13 cellular contexts compared by ENCODE assay signal in genomic region chr16:21284414-21284813, GRCh38. TPM values are rescaled to one million over a fixed set of nuclear protein-coding genes. Genes with fewer than 3 reads are reported as not detected.
DNase-seq lines count a peak whose midpoint lies in the region; ATAC-seq, FAIRE-seq and TF ChIP-seq lines count a peak whose summit lies in the region.
"Had no signal": no experiment of that assay in that cellular context is flagged by ENCODE, and none has a peak within 500 bp of the region (broad histone marks: within the 10 kb centered on the region; RNA-seq: fewer than 3 reads in every experiment).

No MANE protein-coding gene starts in this region.

- POLR2A ChIA-PET in A549 (lab: Yijun Ruan, JAX): interaction anchor here (0.7 to 1.6 kb wide), 3 partner anchors 17 to 96 kb away, joined by 3 to 8 read pairs (median 4); no protein-coding TSS in a partner anchor
- POLR2A ChIA-PET in naive thymus-derived CD8-positive, alpha-beta T cell (lab: Charles Lee): no interaction called here

- no peaks in the 10 kb centered on the region for H3K79me2 ChIP-seq in astrocyte (ENCODE audit: insufficient read depth, low read length)

- peak overlapping the region; percentile 81 for H3K4me3 Mint-ChIP-seq in astrocyte (ENCODE audit: unreplicated experiment)
- peak overlapping the region in 7 of 10 donors; percentile 7 to 75 (median 33) for H3K4me3 Mint-ChIP-seq in naive thymus-derived CD8-positive, alpha-beta T cell

- CTCF ChIA-PET in A549 (lab: Yijun Ruan, JAX): interaction anchor here (0.6 to 10.8 kb wide), 11 partner anchors 9 to 1073 kb away, joined by 3 to 160 read pairs (median 4); no protein-coding TSS in a partner anchor

- no peak for DNase-seq in A549 (ENCODE audit: low read depth in 1 of 2, low spot score in 1 of 2)
- no peak for DNase-seq in H7
- DNase-seq in astrocyte (ENCODE audit: low read depth): no peak
- DNase-seq in naive thymus-derived CD8-positive, alpha-beta T cell: no peak
- no peak for DNase-seq in left colon
- no peak for DNase-seq in COR-L47 (lab: John Stamatoyannopoulos, UW)
- no peak for DNase-seq in KG1 (lab: John Stamatoyannopoulos, UW)
- DNase-seq: GDM1, kidney, PC-3 had no signal

- no peaks in the 10 kb centered on the region for H4K20me1 ChIP-seq in astrocyte (ENCODE audit: insufficient read depth, low read length)

- H3K36me3 ChIP-seq in H7 (replicated peaks; ENCODE audit: control insufficient read depth, insufficient read depth, low read length) (no peaks in the 10 kb centered on the region), astrocyte (ENCODE audit: insufficient read depth, low read length) (no peaks in the 10 kb centered on the region)

- H3K4me3 ChIP-seq in A549 (peak overlapping the region; percentile 50), H7 (ENCODE audit: insufficient read depth, low read depth, low read length) (peak overlapping the region; percentile 65), astrocyte (ENCODE audit: insufficient read depth, low read depth, low read length) (no peak overlapping the region)

- no peak overlapping the region for H3K27ac Mint-ChIP-seq in astrocyte (ENCODE audit: unreplicated experiment)
- no peak overlapping the region for H3K27ac Mint-ChIP-seq in naive thymus-derived CD8-positive, alpha-beta T cell
- H3K27ac Mint-ChIP-seq: activated naive CD8-positive, alpha-beta T cell treated with anti-CD3 and anti-CD28 coated beads, Interleukin-2, amount 10 ng/mL, durations not matched to agents 7 days and 5 days had no signal

- H3K36me3 Mint-ChIP-seq in astrocyte (ENCODE audit: low read depth, unreplicated experiment): no peaks in the 10 kb centered on the region
- peaks cover 0 to 6% (median 2%) of the 10 kb centered on the region in 3 donors for H3K36me3 Mint-ChIP-seq in naive thymus-derived CD8-positive, alpha-beta T cell
- H3K36me3 Mint-ChIP-seq: activated naive CD8-positive, alpha-beta T cell treated with anti-CD3 and anti-CD28 coated beads, Interleukin-2, amount 10 ng/mL, durations not matched to agents 7 days and 5 days had no signal

- H2AFZ ChIP-seq in astrocyte (ENCODE audit: low read depth, low read length): no peak overlapping the region

- H3K4me1 Mint-ChIP-seq in astrocyte (ENCODE audit: low read depth, unreplicated experiment): no peaks in the 10 kb centered on the region
- peaks cover 6 to 11% (median 7%) of the 10 kb centered on the region in 4 donors for H3K4me1 Mint-ChIP-seq in naive thymus-derived CD8-positive, alpha-beta T cell

- peaks cover 4% of the 10 kb centered on the region for H3K9me3 Mint-ChIP-seq in astrocyte (ENCODE audit: unreplicated experiment)
- H3K9me3 Mint-ChIP-seq in naive thymus-derived CD8-positive, alpha-beta T cell: peaks cover 0 to 20% (median 6%) of the 10 kb centered on the region in 9 donors

- H3K9me3 ChIP-seq in A549 (no peaks in the 10 kb centered on the region; the same call in 2 of the 3 replicates), astrocyte (ENCODE audit: insufficient read depth, low read depth, low read length) (no peaks in the 10 kb centered on the region)

- TF ChIP-seq RAD21 in A549 (conservative IDR thresholded peaks at IDR 0.05 in 1 of 2, IDR thresholded peaks at IDR 0.05 in 1 of 2): no peak

- no peak for TF ChIP-seq POLR2A in A549 (IDR thresholded peaks at IDR 0.05; ENCODE audit: low read length)

- ATAC-seq in A549: no peak
- no peak for ATAC-seq in naive thymus-derived CD8-positive, alpha-beta T cell
- ATAC-seq in left colon: no peak
- ATAC-seq in HG03469 (IDR thresholded peaks at IDR 0.05; ENCODE audit: unreplicated experiment): no peak

- H3K27me3 ChIP-seq in H7 (ENCODE audit: control insufficient read depth, insufficient read depth, low read length): no peaks in the 10 kb centered on the region
- H3K27me3 ChIP-seq in astrocyte (ENCODE audit: insufficient read depth, low read length): peaks cover 36% of the 10 kb centered on the region

- no peak for TF ChIP-seq EP300 in A549 (IDR thresholded peaks at IDR 0.05)

- H3K4me1 ChIP-seq in A549 (no peaks in the 10 kb centered on the region), astrocyte (ENCODE audit: insufficient read depth, low read length) (peaks cover 2% of the 10 kb centered on the region)

- no peak overlapping the region for H3K9ac ChIP-seq in astrocyte (ENCODE audit: low read length)

- no peak for FAIRE-seq in A549 (lab: Jason Lieb, UNC)
- FAIRE-seq in astrocyte (lab: Jason Lieb, UNC): no peak
- FAIRE-seq: kidney had no signal

- intact Hi-C loops in left colon (cut with DNase I, micrococcal nuclease): no loop called here

- WGBS in A549 (ENCODE audit: missing lambda C conversion rate): 71% methylated on average over 4 of the region's 4 CpGs

- TF ChIP-seq CTCF in A549 (IDR thresholded peaks at IDR 0.05) (no peak), astrocyte (IDR thresholded peaks at IDR 0.05; ENCODE audit: insufficient read depth, low read depth, low read length) (no peak)

- no peak overlapping the region for H3K27ac ChIP-seq in A549
- no peak overlapping the region for H3K27ac ChIP-seq in astrocyte (ENCODE audit: low read depth, low read length)

- H3K4me2 ChIP-seq in A549 (peak overlapping the region; percentile 73), astrocyte (ENCODE audit: low read length) (peak overlapping the region; percentile 84)

- H3K27me3 Mint-ChIP-seq in astrocyte (ENCODE audit: low read depth, unreplicated experiment): peaks cover 22% of the 10 kb centered on the region
- peaks cover 39 to 76% (median 50%) of the 10 kb centered on the region in 5 donors for H3K27me3 Mint-ChIP-seq in naive thymus-derived CD8-positive, alpha-beta T cell

TF ChIP-seq in A549, 52 proteins besides CTCF, POLR2A, EP300 and RAD21:
- TF ChIP-seq CBX8 (IDR thresholded peaks at IDR 0.05) (no peak), HOXB5 (CRISPR knock-in tag; IDR thresholded peaks at IDR 0.05) (no peak), HDAC2 (IDR thresholded peaks at IDR 0.05) (no peak), EHMT2 (IDR thresholded peaks at IDR 0.05; ENCODE audit: low read depth) (no peak), MAZ (IDR thresholded peaks at IDR 0.05; ENCODE audit: borderline replicate concordance, low read depth, low read length) (no peak), JUN (IDR thresholded peaks at IDR 0.05) (no peak), HEYL (CRISPR knock-in tag; IDR thresholded peaks at IDR 0.05) (no peak), ZSCAN20 (CRISPR knock-in tag; IDR thresholded peaks at IDR 0.05) (no peak), FOSL2 (IDR thresholded peaks at IDR 0.05) (no peak), FOSL2 (CRISPR knock-in tag; IDR thresholded peaks at IDR 0.05) (no peak), FOXS1 (CRISPR knock-in tag; IDR thresholded peaks at IDR 0.05) (no peak), HOXA7 (CRISPR knock-in tag; IDR thresholded peaks at IDR 0.05) (no peak), SMC3 (IDR thresholded peaks at IDR 0.05) (no peak), NPAS2 (CRISPR knock-in tag; IDR thresholded peaks at IDR 0.05; ENCODE audit: borderline replicate concordance) (no peak)
TF ChIP-seq in A549: peak in this region for 0.

RNA-seq across cellular contexts. Expression of gene CRYM, which starts 6.3 kb away (rescaled TPM):
- 3.1 and 3.4 TPM in 2 replicates for polyA plus RNA-seq in A549 (2011; rRNA removed)
- 1.8 and 2.1 TPM in 2 replicates for polyA plus RNA-seq in A549 (2012; cell fraction: cytosol; rRNA removed)
- 3.0 and 3.9 TPM in 2 replicates for polyA plus RNA-seq in A549 (2012; cell fraction: nucleus; rRNA removed)
- 0.94 to 0.98 TPM (median 0.94 TPM) in 3 replicates for polyA plus RNA-seq in A549 (2017; fragmentation: RNase III; extraction: RNeasy Plus Mini Kit Qiagen cat#74134 plus additional on column Dnase treatment)
- 0.73 and 2.1 TPM in 2 replicates for polyA minus RNA-seq in A549 (2011; rRNA and poly(A)+ RNA removed)
- total RNA-seq in H7 (2014; rRNA removed; shearing (Covaris generic)): 7.1 and 7.6 TPM in 2 replicates
- 0.34 and 0.50 TPM in 2 replicates for total RNA-seq in astrocyte
- not detected for total RNA-seq in naive thymus-derived CD8-positive, alpha-beta T cell
- polyA plus RNA-seq in naive thymus-derived CD8-positive, alpha-beta T cell: not detected
- 10 to 100 TPM; 12.9 to 15.7 TPM for total RNA-seq in left colon
- total RNA-seq: activated CD8-positive, alpha-beta memory T cell treated with anti-CD3 and anti-CD28 coated beads for 36 hours; activated naive CD8-positive, alpha-beta T cell treated with anti-CD3 and anti-CD28 coated beads, Interleukin-2, amount 10 ng/mL, durations not matched to agents 7 days and 5 days; PC-3 had no signal

RNA-seq across cellular contexts. Expression of gene ANKS4B, which starts 50.9 kb away (rescaled TPM):
- 1.8 and 2.2 TPM in 2 replicates for polyA plus RNA-seq in A549 (2011; rRNA removed)
- polyA plus RNA-seq in A549 (2012; cell fraction: cytosol; rRNA removed): 0.15 and 0.17 TPM in 2 replicates
- polyA plus RNA-seq in A549 (2012; cell fraction: nucleus; rRNA removed): 0.04 and 0.10 TPM in 2 replicates
- 0.18 to 0.27 TPM (median 0.22 TPM) in 3 replicates for polyA plus RNA-seq in A549 (2017; fragmentation: RNase III; extraction: RNeasy Plus Mini Kit Qiagen cat#74134 plus additional on column Dnase treatment)
- 2.3 and 2.9 TPM in 2 replicates for polyA minus RNA-seq in A549 (2011; rRNA and poly(A)+ RNA removed)
- total RNA-seq in H7 (2014; rRNA removed; shearing (Covaris generic)): not detected in 2 replicates
- total RNA-seq in astrocyte: not detected in 2 replicates
- total RNA-seq in naive thymus-derived CD8-positive, alpha-beta T cell: not detected
- polyA plus RNA-seq in naive thymus-derived CD8-positive, alpha-beta T cell: not detected
- total RNA-seq in left colon: 10 to 100 TPM; 47.2 to 56.1 TPM
- total RNA-seq: activated CD8-positive, alpha-beta memory T cell treated with anti-CD3 and anti-CD28 coated beads for 36 hours; activated naive CD8-positive, alpha-beta T cell treated with anti-CD3 and anti-CD28 coated beads, Interleukin-2, amount 10 ng/mL, durations not matched to agents 7 days and 5 days; PC-3 had no signal

Comparison
In these comparisons a context has a peak if more than half of its experiments do, and no peak if none do; other contexts are left out.
1. RNA of gene ANKS4B, which starts 50.9 kb away (total RNA-seq): 47.2 to 56.1 TPM in left colon; not detected in astrocyte, not detected in H7 and not detected in naive thymus-derived CD8-positive, alpha-beta T cell; every median in the first group is over 10 times any median in the second.